ENCODE assay signal across 2 cellular contexts in genomic region chr6:84871925-84872324, GRCh38.
TF ChIP-seq lines count a peak whose summit lies in the region.

No MANE protein-coding gene starts in this region.

TF ChIP-seq in HCT116, 20 proteins besides CTCF, POLR2A, EP300 and RAD21:
- TF ChIP-seq EZH2phosphoT487 (IDR thresholded peaks at IDR 0.05; ENCODE audit: borderline replicate concordance) = no peak
- TF ChIP-seq SP1 (IDR thresholded peaks at IDR 0.05; ENCODE audit: low read depth) = no peak
- peak; percentile 14; the same call in 1 of the 2 replicates for TF ChIP-seq FOSL1 (IDR thresholded peaks at IDR 0.05; ENCODE audit: low read depth)
TF ChIP-seq in HCT116: peak in this region for 1.

TF ChIP-seq in WTC11, 78 proteins besides CTCF, POLR2A, EP300 and RAD21:
- TF ChIP-seq USF2 (CRISPR knock-in tag; IDR thresholded peaks at IDR 0.05) = no peak
- no peak for TF ChIP-seq ESRRA (CRISPR knock-in tag; IDR thresholded peaks at IDR 0.05; ENCODE audit: borderline replicate concordance)
- TF ChIP-seq AFF4 (CRISPR knock-in tag; IDR thresholded peaks at IDR 0.05; ENCODE audit: borderline replicate concordance) = no peak
- TF ChIP-seq CREM (CRISPR knock-in tag; IDR thresholded peaks at IDR 0.05) = no peak
- no peak for TF ChIP-seq AR (CRISPR knock-in tag; IDR thresholded peaks at IDR 0.05)
- no peak for TF ChIP-seq FOXP1 (CRISPR knock-in tag; IDR thresholded peaks at IDR 0.05; ENCODE audit: borderline replicate concordance)
- TF ChIP-seq NR2C2 (CRISPR knock-in tag; IDR thresholded peaks at IDR 0.05) = no peak
- TF ChIP-seq SOX15 (CRISPR knock-in tag; IDR thresholded peaks at IDR 0.05) = no peak
- no peak for TF ChIP-seq ZNF425 (CRISPR knock-in tag; conservative IDR thresholded peaks at IDR 0.05)
- no peak for TF ChIP-seq GTF2I (CRISPR knock-in tag; conservative IDR thresholded peaks at IDR 0.05)
- TF ChIP-seq NR3C1 (CRISPR knock-in tag; conservative IDR thresholded peaks at IDR 0.05; ENCODE audit: low read depth) = no peak
- TF ChIP-seq TEAD1 (CRISPR knock-in tag; IDR thresholded peaks at IDR 0.05) = no peak
- no peak for TF ChIP-seq ZNF219 (CRISPR knock-in tag; IDR thresholded peaks at IDR 0.05; ENCODE audit: borderline replicate concordance)
- no peak for TF ChIP-seq FOXP4 (CRISPR knock-in tag; IDR thresholded peaks at IDR 0.05)
- no peak for TF ChIP-seq ZNF138 (CRISPR knock-in tag; conservative IDR thresholded peaks at IDR 0.05)
- no peak for TF ChIP-seq NFE2L1 (CRISPR knock-in tag; IDR thresholded peaks at IDR 0.05)
TF ChIP-seq in WTC11: peak in this region for 0.
